Comparison of ENCODE assay signal across 8 cellular contexts in genomic region chr20:32446301-32447100, GRCh38.
DNase-seq lines count a peak whose midpoint lies in the region; ATAC-seq and TF ChIP-seq lines count a peak whose summit lies in the region.

No MANE protein-coding gene starts in this region.

- no peak overlapping the region for H3K4me3 Mint-ChIP-seq in CD8-positive, alpha-beta memory T cell

- peak; percentile 7; the same call in 1 of the 3 replicates for ATAC-seq in RWPE2 (ENCODE audit: low read depth)

- CTCF ChIA-PET in CD8-positive, alpha-beta memory T cell (lab: Charles Lee): interaction anchor here (0.5 to 1.0 kb wide), 2 partner anchors 19 to 39 kb away, joined by 3 to 4 read pairs; no protein-coding TSS in a partner anchor

- H3K9ac ChIP-seq in trophoblast cell (ENCODE audit: low read length): no peak overlapping the region

- POLR2A ChIA-PET in CD8-positive, alpha-beta memory T cell (lab: Charles Lee): no interaction called here

- H3K4me1 Mint-ChIP-seq in CD8-positive, alpha-beta memory T cell: peaks cover 10 to 39% (median 27%) of the 10 kb centered on the region in 3 donors

- no CpG with 5 or more reads among the region's 14 CpGs for WGBS in trophoblast cell (ENCODE audit: extremely low coverage, insufficient coverage, insufficient read length)

- no peak overlapping the region for H4K12ac ChIP-seq in trophoblast cell (ENCODE audit: low read depth, low read length)

- no peak overlapping the region for H3K23ac ChIP-seq in trophoblast cell (ENCODE audit: low read length)

- H3K4ac ChIP-seq in trophoblast cell (ENCODE audit: low read depth, low read length): no peak overlapping the region

- no peak overlapping the region for H2AFZ ChIP-seq in trophoblast cell (ENCODE audit: insufficient read depth, low read length, poor library complexity)

- no peak overlapping the region for H3K14ac ChIP-seq in trophoblast cell (ENCODE audit: low read length)

- no peak overlapping the region for H2AK5ac ChIP-seq in trophoblast cell (ENCODE audit: low read length)

- H3K4me1 ChIP-seq in CD8-positive, alpha-beta memory T cell (ENCODE audit: insufficient read depth, low read length): no peaks in the 10 kb centered on the region
- H3K4me1 ChIP-seq in RWPE2 (ENCODE audit: insufficient read depth, poor library complexity, severe bottlenecking): no peaks in the 10 kb centered on the region
- peaks cover 22 to 35% of the 10 kb centered on the region in 2 experiments for H3K4me1 ChIP-seq in trophoblast cell (ENCODE audit: control insufficient read depth in 1 of 2, insufficient read depth in 2 of 2, low read length in 2 of 2)
- no peaks in the 10 kb centered on the region for H3K4me1 ChIP-seq in SJCRH30

- no peaks in the 10 kb centered on the region for H3K27me3 Mint-ChIP-seq in CD8-positive, alpha-beta memory T cell

- peaks cover 0 to 86% (median 8%) of the 10 kb centered on the region in 3 donors for H3K36me3 Mint-ChIP-seq in CD8-positive, alpha-beta memory T cell

- H3K27ac ChIP-seq in CD8-positive, alpha-beta memory T cell (ENCODE audit: low read depth, low read length): no peak overlapping the region
- H3K27ac ChIP-seq in RWPE2 (ENCODE audit: poor library complexity, severe bottlenecking) (no peak overlapping the region), trophoblast cell (ENCODE audit: low read depth, low read length) (peak overlapping the region; percentile 13), SJCRH30 (no peak overlapping the region)

- DNase-seq in CD8-positive, alpha-beta memory T cell: no peak
- DNase-seq in RWPE2 (ENCODE audit: low spot score): peak; percentile 76
- peak; percentile 55 for DNase-seq in cardiac septum (ENCODE audit: low spot score)
- peak in 1 of 2 donors; percentile 16 for DNase-seq in trophoblast cell
- DNase-seq in stimulated activated naive CD4-positive, alpha-beta T cell treated with Interleukin-2 at 50 U/mL for 16 hours (lab: John Stamatoyannopoulos, UW): no peak
- DNase-seq in T-helper 9 cell: no peak
- no peak for DNase-seq in SJCRH30
- no peak for DNase-seq in putamen (ENCODE audit: low spot score)

- no peak overlapping the region for H2BK12ac ChIP-seq in trophoblast cell (ENCODE audit: low read length)

- peaks cover 4% of the 10 kb centered on the region for H3K79me1 ChIP-seq in trophoblast cell (ENCODE audit: low read length)

- no peaks in the 10 kb centered on the region for H3K27me3 ChIP-seq in CD8-positive, alpha-beta memory T cell (ENCODE audit: insufficient read depth, low read length, poor library complexity, severe bottlenecking)
- H3K27me3 ChIP-seq in RWPE2 (ENCODE audit: insufficient read depth, poor library complexity, severe bottlenecking) (no peaks in the 10 kb centered on the region), trophoblast cell (ENCODE audit: insufficient read depth, low read length) (no peaks in the 10 kb centered on the region), SJCRH30 (no peaks in the 10 kb centered on the region)

- no peak for TF ChIP-seq CTCF in RWPE2 (IDR thresholded peaks at IDR 0.05; ENCODE audit: poor library complexity, severe bottlenecking)

- H4K8ac ChIP-seq in trophoblast cell (ENCODE audit: low read depth, low read length): no peak overlapping the region

- H3K4me3 ChIP-seq in CD8-positive, alpha-beta memory T cell (ENCODE audit: low read length): no peak overlapping the region
- H3K4me3 ChIP-seq in RWPE2 (ENCODE audit: severe bottlenecking) (no peak overlapping the region), trophoblast cell (ENCODE audit: low read depth, low read length) (no peak overlapping the region), SJCRH30 (no peak overlapping the region)

- H3K18ac ChIP-seq in trophoblast cell (ENCODE audit: low read length): peak overlapping the region; percentile 5

- no peak overlapping the region for H2BK120ac ChIP-seq in trophoblast cell (ENCODE audit: insufficient read depth, low read length, poor library complexity)

- H3K27ac Mint-ChIP-seq in CD8-positive, alpha-beta memory T cell: peak overlapping the region in 6 of 8 donors; percentile 30 to 95 (median 56)

- no peak overlapping the region for H3K4me2 ChIP-seq in trophoblast cell (ENCODE audit: low read length)

- intact Hi-C loops in cardiac septum (cut with DNase I): no loop called here

- H4K91ac ChIP-seq in trophoblast cell (ENCODE audit: low read depth, low read length): no peak overlapping the region

- H3K79me2 ChIP-seq in trophoblast cell (ENCODE audit: control insufficient read depth, insufficient read depth, low read length, poor library complexity): no peaks in the 10 kb centered on the region

- no peaks in the 10 kb centered on the region for H3K9me3 ChIP-seq in CD8-positive, alpha-beta memory T cell (ENCODE audit: low read length)
- no peaks in the 10 kb centered on the region for H3K9me3 ChIP-seq in RWPE2 (ENCODE audit: severe bottlenecking)
- H3K9me3 ChIP-seq in trophoblast cell (ENCODE audit: insufficient read depth, low read depth, low read length): no peaks in the 10 kb centered on the region
- H3K9me3 ChIP-seq in SJCRH30 (replicated peaks): no peaks in the 10 kb centered on the region

- no peaks in the 10 kb centered on the region for H3K9me3 Mint-ChIP-seq in CD8-positive, alpha-beta memory T cell

- peaks cover 25% of the 10 kb centered on the region for H3K36me3 ChIP-seq in CD8-positive, alpha-beta memory T cell (ENCODE audit: insufficient read depth, low read length)
- H3K36me3 ChIP-seq in RWPE2 (ENCODE audit: low read depth) (peaks cover 34% of the 10 kb centered on the region), trophoblast cell (ENCODE audit: control insufficient read depth in 1 of 2, insufficient read depth in 2 of 2, low read length in 2 of 2) (peaks cover 52 to 66% of the 10 kb centered on the region in 2 experiments), SJCRH30 (peaks cover 3% of the 10 kb centered on the region; the same call in 1 of the 2 replicates)

- no peak overlapping the region for H2BK5ac ChIP-seq in trophoblast cell (ENCODE audit: low read depth, low read length, poor library complexity)

Comparison
In these comparisons a context has a peak if more than half of its experiments do, and no peak if none do; other contexts are left out.
1. DNase-seq: peak in RWPE2 (single experiment) and cardiac septum (single experiment); none in CD8-positive, alpha-beta memory T cell (0 of 5), stimulated activated naive CD4-positive, alpha-beta T cell treated with Interleukin-2 at 50 U/mL for 16 hours (single experiment), T-helper 9 cell (single experiment), SJCRH30 (0 of 2) and putamen (single experiment).